In genomic region chr7:92134271-92135099, GRCh38 we compare ENCODE assay signal across 8 cellular contexts. TPM values are rescaled to one million over a fixed set of nuclear protein-coding genes. Genes with fewer than 3 reads are reported as not detected.
A peak's percentile ranks its signal among the peaks of the same experiment; 100 is the strongest.
DNase-seq lines count a peak whose midpoint lies in the region; ATAC-seq and TF ChIP-seq lines count a peak whose summit lies in the region.

Gene CYP51A1, minus strand, starts transcription at chr7:92134477. Its CDS starts 113 bp downstream, at chr7:92134364.

- no peaks in the 10 kb centered on the region for H3K27me3 Mint-ChIP-seq in activated naive CD8-positive, alpha-beta T cell

- H3K36me3 Mint-ChIP-seq in activated naive CD8-positive, alpha-beta T cell, result peaks cover 11% of the 10 kb centered on the region

- peak within 1 kb of the TSS; percentile 98 for H3K4me3 Mint-ChIP-seq in activated naive CD8-positive, alpha-beta T cell

- peak; percentile 88 for ATAC-seq in HG02678 (IDR thresholded peaks at IDR 0.05; ENCODE audit: unreplicated experiment)
- peak; percentile 98 for ATAC-seq in omental fat pad (ENCODE audit: low FRiP score)

- DNase-seq in GM12864 (ENCODE audit: low read depth) (peak; percentile 80), NCI-H1105 treated with DMSO at 0.1 percent for 48 hours (lab: John Stamatoyannopoulos, UW) (peak; percentile 88), SKM-1 treated with dmso at 0.1 percent for 144 hours (lab: John Stamatoyannopoulos, UW; ENCODE audit: unreplicated experiment) (peak; percentile 84), glomerular visceral epithelial cell (ENCODE audit: extremely low spot score) (peak; percentile 89), omental fat pad (ENCODE audit: low spot score) (peak; percentile 97)

- peaks cover 39% of the 10 kb centered on the region for H3K4me1 Mint-ChIP-seq in activated naive CD8-positive, alpha-beta T cell (ENCODE audit: low read depth)

- H3K4me3 ChIP-seq in GM12864 (ENCODE audit: low read depth, low read length), result peak within 1 kb of the TSS; percentile 91

- H3K27ac ChIP-seq in temporal lobe (ENCODE audit: low read depth, low read length), result peak within 1 kb of the TSS; percentile 89

- no peak for TF ChIP-seq CTCF in GM12864 (IDR thresholded peaks at IDR 0.05; ENCODE audit: low read depth, low read length, missing control alignments)
- TF ChIP-seq CTCF in omental fat pad (IDR thresholded peaks at IDR 0.05), result no peak

- peak within 1 kb of the TSS; percentile 100 for H3K27ac Mint-ChIP-seq in activated naive CD8-positive, alpha-beta T cell

- no peaks in the 10 kb centered on the region for H3K9me3 Mint-ChIP-seq in activated naive CD8-positive, alpha-beta T cell (ENCODE audit: low read depth)

RNA-seq across cellular contexts. Expression of gene CYP51A1, which starts in this region (rescaled TPM):
- total RNA-seq in omental fat pad, result 10 to 100 TPM; 22.2 to 79.6 (median 32.1) TPM
- total RNA-seq in temporal lobe, result 319 TPM

Comparison
In these comparisons a context has a peak if more than half of its experiments do, and no peak if none do; other contexts are left out.
1. Peak in every context shown above with its lines: DNase-seq, ATAC-seq, H3K4me3 ChIP-seq and H3K27ac ChIP-seq.